12 cellular contexts compared by ENCODE assay signal in genomic region chr5:61357745-61358144, GRCh38. TPM values are rescaled to one million over a fixed set of nuclear protein-coding genes. Genes with fewer than 3 reads are reported as not detected.
DNase-seq lines count a peak whose midpoint lies in the region; TF ChIP-seq lines count a peak whose summit lies in the region.
"Had no signal": no experiment of that assay in that cellular context is flagged by ENCODE, and none has a peak within 500 bp of the region (broad histone marks: within the 10 kb centered on the region; RNA-seq: fewer than 3 reads in every experiment).

No MANE protein-coding gene starts in this region.

- H3K9ac ChIP-seq in Loucy (ENCODE audit: low read depth, low read length, poor library complexity, severe bottlenecking): no peak overlapping the region

- peaks cover 6% of the 10 kb centered on the region for H3K9me3 Mint-ChIP-seq in chondrocyte (ENCODE audit: low read depth)

- H4K20me1 ChIP-seq in Loucy (ENCODE audit: insufficient read depth, low read length, poor library complexity, severe bottlenecking) (peaks cover 2% of the 10 kb centered on the region), osteoblast (ENCODE audit: insufficient read depth, low read length) (peaks cover 59% of the 10 kb centered on the region)

- peaks cover 51% of the 10 kb centered on the region for H3K4me1 Mint-ChIP-seq in chondrocyte (ENCODE audit: low read depth)

- no peaks in the 10 kb centered on the region for H3K27me3 Mint-ChIP-seq in chondrocyte (ENCODE audit: low read depth)

- H3K9me2 ChIP-seq in Loucy (replicated peaks; ENCODE audit: low read depth, low read length): no peaks in the 10 kb centered on the region

- no peaks in the 10 kb centered on the region for H3K36me3 Mint-ChIP-seq in chondrocyte (ENCODE audit: low read depth)

- no peak overlapping the region for H3K4me3 Mint-ChIP-seq in chondrocyte (ENCODE audit: unreplicated experiment)

- H2AFZ ChIP-seq in Loucy (ENCODE audit: low read length) (no peak overlapping the region), osteoblast (ENCODE audit: low read length) (no peak overlapping the region)

- H3K4me1 ChIP-seq in Loucy (ENCODE audit: insufficient read depth, low read length, poor library complexity, severe bottlenecking): no peaks in the 10 kb centered on the region
- no peaks in the 10 kb centered on the region for H3K4me1 ChIP-seq in osteoblast (ENCODE audit: insufficient read depth, low read length)

- no peaks in the 10 kb centered on the region for H3F3A ChIP-seq in Loucy (ENCODE audit: low read depth)

- no peak overlapping the region for H3K4me3 ChIP-seq in Loucy (ENCODE audit: low read length, poor library complexity, severe bottlenecking)
- H3K4me3 ChIP-seq in osteoblast (ENCODE audit: insufficient read depth, low read length): no peak overlapping the region

- H3K27ac ChIP-seq in osteoblast (ENCODE audit: low read depth, low read length): no peak overlapping the region

- H3K4me2 ChIP-seq in Loucy (ENCODE audit: low read depth, low read length, poor library complexity, severe bottlenecking): no peak overlapping the region
- H3K4me2 ChIP-seq in osteoblast (ENCODE audit: insufficient read depth, low read length): no peak overlapping the region

- H3K27me3 ChIP-seq in Loucy (ENCODE audit: insufficient read depth, low read length, poor library complexity, severe bottlenecking) (peaks cover 3% of the 10 kb centered on the region), osteoblast (ENCODE audit: insufficient read depth, low read length) (no peaks in the 10 kb centered on the region)

- no peak overlapping the region for H3K27ac Mint-ChIP-seq in chondrocyte (ENCODE audit: unreplicated experiment)

- H3K79me2 ChIP-seq in Loucy (ENCODE audit: insufficient read depth, low read length) (peaks cover 52% of the 10 kb centered on the region), osteoblast (ENCODE audit: insufficient read depth, low read length) (peaks cover 97% of the 10 kb centered on the region)

- peaks cover 7% of the 10 kb centered on the region; the same call in 1 of the 2 replicates for H3K9me3 ChIP-seq in Loucy (ENCODE audit: insufficient read depth, low read depth, low read length)
- H3K9me3 ChIP-seq in osteoblast (ENCODE audit: low read depth, low read length): no peaks in the 10 kb centered on the region

- no peaks in the 10 kb centered on the region; the same call in 1 of the 2 replicates for H3K36me3 ChIP-seq in Loucy (ENCODE audit: insufficient read depth, low read length)
- no peaks in the 10 kb centered on the region for H3K36me3 ChIP-seq in osteoblast (ENCODE audit: insufficient read depth, low read length)

- peak; percentile 24 for DNase-seq in NCI-H748 (lab: John Stamatoyannopoulos, UW; ENCODE audit: unreplicated experiment)
- DNase-seq in NCI-H748 treated with DMSO at 0.1 percent for 48 hours (lab: John Stamatoyannopoulos, UW): no peak
- DNase-seq in chondrocyte (ENCODE audit: low spot score): no peak
- no peak for DNase-seq in osteoblast (ENCODE audit: insufficient read length, low spot score, missing footprints)
- no peak for DNase-seq in activated T-cell treated with anti-CD3 and anti-CD28 coated beads for 4 hours
- no peak for DNase-seq in LoVo (ENCODE audit: low spot score)
- DNase-seq in hypothalamus (lab: John Stamatoyannopoulos, UW): no peak
- DNase-seq: activated T-cell treated with anti-CD3 and anti-CD28 coated beads, Interleukin-2, amount 50 U/mL, for 1 hour; effector CD8-positive, alpha-beta T cell; SHP77; stimulated activated CD4-positive, alpha-beta T cell treated with anti-CD3 and anti-CD28 coated beads, Interleukin-12 subunit alpha, Interleukin-12 subunit beta, amount 100 ng/mL, for 4 hours had no signal

- TF ChIP-seq CTCF in Loucy (conservative IDR thresholded peaks at IDR 0.05; ENCODE audit: low read length) (peak; percentile 67), chondrocyte (IDR thresholded peaks at IDR 0.05) (peak; percentile 72), osteoblast (IDR thresholded peaks at IDR 0.05; ENCODE audit: extremely low read depth, low read depth, low read length) (peak; percentile 40)

RNA-seq across cellular contexts. Expression of gene ZSWIM6, which starts 25.7 kb away (rescaled TPM):
- 20.2 to 20.7 TPM (median 20.3 TPM) in 3 replicates for total RNA-seq in chondrocyte
- 10.0 and 10.5 TPM in 2 replicates for total RNA-seq in osteoblast
